ENCODE assay signal across 16 cellular contexts in the genomic region with DNA sequence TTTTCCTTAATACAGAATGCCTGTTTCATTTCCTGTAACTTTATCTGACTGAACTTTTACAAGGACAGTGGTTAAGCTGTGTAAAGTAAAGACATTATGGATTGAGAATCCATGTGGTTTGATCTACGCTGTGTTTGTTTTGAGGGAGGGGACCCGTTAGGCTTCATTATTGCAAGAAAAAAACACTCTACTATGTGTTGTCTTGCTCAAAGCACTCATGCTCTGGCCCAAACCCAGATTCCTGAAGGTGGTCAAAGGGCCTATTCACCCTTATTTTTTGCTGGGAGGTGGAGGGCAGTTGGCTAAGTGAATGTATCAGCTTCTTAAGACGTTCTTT. TPM values are rescaled to one million over a fixed set of nuclear protein-coding genes. Genes with fewer than 3 reads are reported as not detected.
DNase-seq lines count a peak whose midpoint lies in the region; ATAC-seq and TF ChIP-seq lines count a peak whose summit lies in the region.
"Had no signal": no experiment of that assay in that cellular context is flagged by ENCODE, and none has a peak within 500 bp of the region (broad histone marks: within the 10 kb centered on the region; RNA-seq: fewer than 3 reads in every experiment).

No MANE protein-coding gene starts in this region.

- H3K79me2 ChIP-seq in PC-3 (ENCODE audit: low read length) = peaks cover 86% of the 10 kb centered on the region

- BruUV-seq in PC-3 (replicated peaks; lab: Mats Ljungman, UMichigan) = no TSS peak

- H3K27me3 ChIP-seq in PC-3 (ENCODE audit: low read length) = no peaks in the 10 kb centered on the region

- no peak for ATAC-seq in activated CD8-positive, alpha-beta T cell treated with anti-CD3 and anti-CD28 coated beads for 36 hours
- ATAC-seq in activated CD8-positive, alpha-beta T cell treated with anti-CD3 and anti-CD28 coated beads, Interleukin-2, amount 10 ng/mL, durations not matched to agents 7 days and 5 days = no peak
- ATAC-seq in PC-3 (peak; percentile 87), mucosa of descending colon (peak; percentile 71)

- DNase-seq in activated CD8-positive, alpha-beta T cell treated with anti-CD3 and anti-CD28 coated beads for 36 hours = no peak
- no peak for DNase-seq in activated CD8-positive, alpha-beta T cell treated with anti-CD3 and anti-CD28 coated beads, Interleukin-2, amount 10 ng/mL, durations not matched to agents 7 days and 5 days
- peak; percentile 50 for DNase-seq in COLO829 (ENCODE audit: low spot score)
- DNase-seq in PC-3 = peak; percentile 88
- no peak for DNase-seq in mucosa of descending colon
- no peak for DNase-seq in stimulated activated CD4-positive, alpha-beta T cell treated with anti-CD3 and anti-CD28 coated beads, Interleukin-2, amount 100 ng/mL, for 48 hours
- DNase-seq in A172 (ENCODE audit: low spot score) = no peak
- DNase-seq in kidney tubule cell (ENCODE audit: low spot score) = no peak
- DNase-seq: COR-L47, IMR-90, Kasumi-1, NCI-H1105 treated with DMSO at 0.1 percent for 48 hours, NCI-H2171 treated with DMSO at 0.1 percent for 48 hours, NCI-H446 treated with DMSO at 0.1 percent for 48 hours, SHP77 treated with DMSO at 0.1 percent for 48 hours had no signal

- H3K27ac ChIP-seq in PC-3 (ENCODE audit: low read length) = peak overlapping the region; percentile 94

- no peaks in the 10 kb centered on the region for H3K9me3 ChIP-seq in PC-3 (ENCODE audit: low read length)
- no peaks in the 10 kb centered on the region for H3K9me3 ChIP-seq in mucosa of descending colon

- peaks cover 19% of the 10 kb centered on the region for H3F3A ChIP-seq in PC-3 (ENCODE audit: low read length, unreplicated experiment)

- peak overlapping the region; percentile 78 for H3K4me2 ChIP-seq in PC-3 (ENCODE audit: low read length)

- H3K4me1 ChIP-seq in PC-3 (ENCODE audit: insufficient read depth, low read length) (peaks cover 36% of the 10 kb centered on the region), mucosa of descending colon (ENCODE audit: low read depth) (peaks cover 57% of the 10 kb centered on the region)

- POLR2A ChIA-PET in activated CD8-positive, alpha-beta T cell treated with anti-CD3 and anti-CD28 coated beads for 36 hours (lab: Charles Lee) = interaction anchor here (1.1 kb wide), 1 partner anchor 9 kb away, joined by 3 read pairs; no protein-coding TSS in a partner anchor
- POLR2A ChIA-PET in activated CD8-positive, alpha-beta T cell treated with anti-CD3 and anti-CD28 coated beads, Interleukin-2, amount 10 ng/mL, durations not matched to agents 7 days and 5 days (lab: Charles Lee) = no interaction called here
- POLR2A ChIA-PET in PC-3 (lab: Charles Lee; ENCODE audit: unreplicated experiment) = interaction anchor here (0.6 to 1.0 kb wide), 2 partner anchors 17 to 688 kb away, joined by 3 to 6 read pairs; partner anchors contain the start of gene COQ5

- H3K36me3 ChIP-seq in PC-3 (ENCODE audit: low read depth, low read length) (peaks cover 28% of the 10 kb centered on the region), mucosa of descending colon (ENCODE audit: low read depth) (no peaks in the 10 kb centered on the region)

- H3K9me3 Mint-ChIP-seq in activated CD8-positive, alpha-beta T cell treated with anti-CD3 and anti-CD28 coated beads for 36 hours = no peaks in the 10 kb centered on the region
- no peaks in the 10 kb centered on the region for H3K9me3 Mint-ChIP-seq in activated CD8-positive, alpha-beta T cell treated with anti-CD3 and anti-CD28 coated beads, Interleukin-2, amount 10 ng/mL, durations not matched to agents 7 days and 5 days (ENCODE audit: insufficient read depth)
- H3K9me3 Mint-ChIP-seq: CD14-positive monocyte had no signal

- no peaks in the 10 kb centered on the region for H3K9me2 ChIP-seq in PC-3 (replicated peaks; ENCODE audit: low read length)

- intact Hi-C loops in activated CD8-positive, alpha-beta T cell treated with anti-CD3 and anti-CD28 coated beads for 36 hours (cut with micrococcal nuclease) = no loop called here
- intact Hi-C loops in PC-3 (cut with micrococcal nuclease) (loop anchor here (1.0 kb wide), 2 partner anchors 8 to 20 kb away; no protein-coding TSS in a partner anchor), mucosa of descending colon (cut with DNase I, micrococcal nuclease) (no loop called here)

- H3K4me1 Mint-ChIP-seq in activated CD8-positive, alpha-beta T cell treated with anti-CD3 and anti-CD28 coated beads for 36 hours (ENCODE audit: low read depth) = peaks cover 12% of the 10 kb centered on the region
- H3K4me1 Mint-ChIP-seq in activated CD8-positive, alpha-beta T cell treated with anti-CD3 and anti-CD28 coated beads, Interleukin-2, amount 10 ng/mL, durations not matched to agents 7 days and 5 days (ENCODE audit: low read depth) = peaks cover 4% of the 10 kb centered on the region

- TF ChIP-seq CTCF in activated CD8-positive, alpha-beta T cell treated with anti-CD3 and anti-CD28 coated beads for 36 hours (IDR thresholded peaks at IDR 0.05) = no peak
- TF ChIP-seq CTCF in PC-3 (conservative IDR thresholded peaks at IDR 0.05; ENCODE audit: low read depth, low read length) = no peak
- TF ChIP-seq CTCF in mucosa of descending colon (IDR thresholded peaks at IDR 0.05) = no peak

- no peak overlapping the region for H2AFZ ChIP-seq in PC-3 (ENCODE audit: low read length)

- no peak overlapping the region for H3K4me3 Mint-ChIP-seq in activated CD8-positive, alpha-beta T cell treated with anti-CD3 and anti-CD28 coated beads for 36 hours
- H3K4me3 Mint-ChIP-seq in activated CD8-positive, alpha-beta T cell treated with anti-CD3 and anti-CD28 coated beads, Interleukin-2, amount 10 ng/mL, durations not matched to agents 7 days and 5 days = no peak overlapping the region
- H3K4me3 Mint-ChIP-seq: CD14-positive monocyte had no signal

- H3K4me3 ChIP-seq in PC-3 (ENCODE audit: low read length) (peak overlapping the region; percentile 58), mucosa of descending colon (no peak overlapping the region)

- H3K36me3 Mint-ChIP-seq in activated CD8-positive, alpha-beta T cell treated with anti-CD3 and anti-CD28 coated beads for 36 hours (ENCODE audit: low read depth) = peaks cover 12% of the 10 kb centered on the region
- peaks cover 14% of the 10 kb centered on the region for H3K36me3 Mint-ChIP-seq in activated CD8-positive, alpha-beta T cell treated with anti-CD3 and anti-CD28 coated beads, Interleukin-2, amount 10 ng/mL, durations not matched to agents 7 days and 5 days (ENCODE audit: low read depth)

- peaks cover 35% of the 10 kb centered on the region for H4K20me1 ChIP-seq in PC-3 (ENCODE audit: low read length)

- peak overlapping the region; percentile 47 for H3K27ac Mint-ChIP-seq in activated CD8-positive, alpha-beta T cell treated with anti-CD3 and anti-CD28 coated beads for 36 hours
- no peak overlapping the region for H3K27ac Mint-ChIP-seq in activated CD8-positive, alpha-beta T cell treated with anti-CD3 and anti-CD28 coated beads, Interleukin-2, amount 10 ng/mL, durations not matched to agents 7 days and 5 days

- CTCF ChIA-PET in activated CD8-positive, alpha-beta T cell treated with anti-CD3 and anti-CD28 coated beads for 36 hours (lab: Charles Lee) = no interaction called here
- CTCF ChIA-PET in activated CD8-positive, alpha-beta T cell treated with anti-CD3 and anti-CD28 coated beads, Interleukin-2, amount 10 ng/mL, durations not matched to agents 7 days and 5 days (lab: Charles Lee) = interaction anchor here (0.9 to 1.6 kb wide), 3 partner anchors 15 to 77 kb away, joined by 3 to 4 read pairs (median 4); partner anchors contain the start of gene SRSF9
- CTCF ChIA-PET in PC-3 (lab: Charles Lee) = interaction anchor here (1.0 kb wide), 1 partner anchor 10 kb away, joined by 3 read pairs; no protein-coding TSS in a partner anchor

- H3K27me3 Mint-ChIP-seq in activated CD8-positive, alpha-beta T cell treated with anti-CD3 and anti-CD28 coated beads for 36 hours = no peaks in the 10 kb centered on the region
- no peaks in the 10 kb centered on the region for H3K27me3 Mint-ChIP-seq in activated CD8-positive, alpha-beta T cell treated with anti-CD3 and anti-CD28 coated beads, Interleukin-2, amount 10 ng/mL, durations not matched to agents 7 days and 5 days (ENCODE audit: low read depth)

- H3K9ac ChIP-seq in PC-3 (ENCODE audit: low read length) = peak overlapping the region; percentile 74

RNA-seq across cellular contexts. Expression of gene RNF10, which starts 11.9 kb away (rescaled TPM):
- 100 to 1,000 TPM; 155 to 159 TPM for total RNA-seq in activated CD8-positive, alpha-beta T cell treated with anti-CD3 and anti-CD28 coated beads for 36 hours
- total RNA-seq in activated CD8-positive, alpha-beta T cell treated with anti-CD3 and anti-CD28 coated beads, Interleukin-2, amount 10 ng/mL, durations not matched to agents 7 days and 5 days = 100 to 1,000 TPM; 192 to 204 TPM
- total RNA-seq in PC-3 (2014; rRNA removed) = 79.7 and 161 TPM in 2 replicates
- total RNA-seq in mucosa of descending colon = 100 to 1,000 TPM; 158 to 300 (median 237) TPM
- 46.2 and 85.2 TPM in 2 replicates for total RNA-seq in A172 (2014; rRNA removed; shearing (Covaris generic))

RNA-seq across cellular contexts. Expression of gene COQ5, which starts 17.1 kb away (rescaled TPM):
- total RNA-seq in activated CD8-positive, alpha-beta T cell treated with anti-CD3 and anti-CD28 coated beads for 36 hours = 10 to 100 TPM; 34.4 to 35.5 TPM
- total RNA-seq in activated CD8-positive, alpha-beta T cell treated with anti-CD3 and anti-CD28 coated beads, Interleukin-2, amount 10 ng/mL, durations not matched to agents 7 days and 5 days = 10 to 100 TPM; 28.6 to 30.6 TPM
- 40.4 and 41.2 TPM in 2 replicates for total RNA-seq in PC-3 (2014; rRNA removed)
- 10 to 100 TPM; 22.8 to 30.0 (median 29.5) TPM for total RNA-seq in mucosa of descending colon
- total RNA-seq in A172 (2014; rRNA removed; shearing (Covaris generic)) = 30.2 and 39.2 TPM in 2 replicates

RNA-seq across cellular contexts. Expression of gene POP5, which starts 35.2 kb away (rescaled TPM):
- total RNA-seq in activated CD8-positive, alpha-beta T cell treated with anti-CD3 and anti-CD28 coated beads for 36 hours = 10 to 100 TPM; 44.3 to 51.1 TPM
- total RNA-seq in activated CD8-positive, alpha-beta T cell treated with anti-CD3 and anti-CD28 coated beads, Interleukin-2, amount 10 ng/mL, durations not matched to agents 7 days and 5 days = 10 to 100 TPM; 63.3 to 64.0 TPM
- total RNA-seq in PC-3 (2014; rRNA removed) (83.8 and 89.8 TPM in 2 replicates), mucosa of descending colon (10 to 100 TPM; 29.5 to 44.3 (median 37.7) TPM)
- 54.7 and 60.3 TPM in 2 replicates for total RNA-seq in A172 (2014; rRNA removed; shearing (Covaris generic))

RNA-seq across cellular contexts. Expression of gene DYNLL1, which starts 50.1 kb away (rescaled TPM):
- total RNA-seq in activated CD8-positive, alpha-beta T cell treated with anti-CD3 and anti-CD28 coated beads for 36 hours = 100 to 1,000 TPM; 126 to 137 TPM
- 100 to 1,000 TPM; 273 to 275 TPM for total RNA-seq in activated CD8-positive, alpha-beta T cell treated with anti-CD3 and anti-CD28 coated beads, Interleukin-2, amount 10 ng/mL, durations not matched to agents 7 days and 5 days
- 283 and 396 TPM in 2 replicates for total RNA-seq in PC-3 (2014; rRNA removed)
- total RNA-seq in mucosa of descending colon = 100 to 1,000 TPM; 309 to 343 (median 309) TPM
- 570 and 573 TPM in 2 replicates for total RNA-seq in A172 (2014; rRNA removed; shearing (Covaris generic))

Comparison
In these comparisons a context has a peak if more than half of its experiments do, and no peak if none do; other contexts are left out.
1. ATAC-seq: peak in PC-3 (single experiment) and mucosa of descending colon (single experiment); none in activated CD8-positive, alpha-beta T cell treated with anti-CD3 and anti-CD28 coated beads for 36 hours (single experiment) and activated CD8-positive, alpha-beta T cell treated with anti-CD3 and anti-CD28 coated beads, Interleukin-2, amount 10 ng/mL, durations not matched to agents 7 days and 5 days (single experiment).
2. DNase-seq: peak in COLO829 (single experiment) and PC-3 (single experiment); none in activated CD8-positive, alpha-beta T cell treated with anti-CD3 and anti-CD28 coated beads for 36 hours (single experiment), activated CD8-positive, alpha-beta T cell treated with anti-CD3 and anti-CD28 coated beads, Interleukin-2, amount 10 ng/mL, durations not matched to agents 7 days and 5 days (single experiment), mucosa of descending colon (0 of 3), stimulated activated CD4-positive, alpha-beta T cell treated with anti-CD3 and anti-CD28 coated beads, Interleukin-2, amount 100 ng/mL, for 48 hours (0 of 2), A172 (single experiment) and kidney tubule cell (single experiment).